12 cellular contexts compared by ENCODE assay signal in genomic region chr20:3679749-3680700, GRCh38. TPM values are rescaled to one million over a fixed set of nuclear protein-coding genes. Genes with fewer than 3 reads are reported as not detected.
DNase-seq lines count a peak whose midpoint lies in the region; ATAC-seq, FAIRE-seq and TF ChIP-seq lines count a peak whose summit lies in the region.
"Had no signal": no experiment of that assay in that cellular context is flagged by ENCODE, and none has a peak within 500 bp of the region (broad histone marks: within the 10 kb centered on the region; RNA-seq: fewer than 3 reads in every experiment).

No MANE protein-coding gene starts in this region.

- CTCF ChIA-PET in A549 (lab: Yijun Ruan, JAX), result interaction anchor here (0.6 to 61.5 kb wide), 7 partner anchors 13 to 405 kb away, joined by 3 to 2233 read pairs (median 4); partner anchors contain the start of genes ADISSP, GFRA4, HSPA12B and SIGLEC1

- H3K4me1 ChIP-seq in A549 (peaks cover 25% of the 10 kb centered on the region; the same call in 2 of the 3 replicates), Peyer's patch (peaks cover 0 to 33% (median 0%) of the 10 kb centered on the region in 4 donors), neuronal stem cell (ENCODE audit: control insufficient read depth in 2 of 2, insufficient read depth in 1 of 2, low read depth in 1 of 2, low read length in 2 of 2) (peaks cover 5 to 16% of the 10 kb centered on the region in 2 donors)

- no peak for TF ChIP-seq EP300 in A549 (IDR thresholded peaks at IDR 0.05)

- H2BK15ac ChIP-seq in neuronal stem cell (ENCODE audit: low read length), result no peak overlapping the region

- H3K18ac ChIP-seq in neuronal stem cell (ENCODE audit: low read length), result no peak overlapping the region

- TF ChIP-seq RAD21 in A549 (conservative IDR thresholded peaks at IDR 0.05 in 1 of 2, IDR thresholded peaks at IDR 0.05 in 1 of 2), result no peak

- TF ChIP-seq POLR2A in A549 (IDR thresholded peaks at IDR 0.05; ENCODE audit: low read length), result no peak
- TF ChIP-seq POLR2A in Peyer's patch (IDR thresholded peaks at IDR 0.05), result no peak

- no peak overlapping the region for H3K23ac ChIP-seq in neuronal stem cell (ENCODE audit: low read depth, low read length, poor library complexity)

- TF ChIP-seq CTCF in A549 (IDR thresholded peaks at IDR 0.05), result no peak
- no peak for TF ChIP-seq CTCF in Peyer's patch (IDR thresholded peaks at IDR 0.05)

- H3K36me3 ChIP-seq in Peyer's patch (no peaks in the 10 kb centered on the region), neuronal stem cell (replicated peaks in 1 of 2; ENCODE audit: control insufficient read depth in 2 of 2, insufficient read depth in 2 of 2, low read length in 2 of 2) (no peaks in the 10 kb centered on the region)

- WGBS in A549 (ENCODE audit: missing lambda C conversion rate), result 76% methylated on average over 18 of the region's 18 CpGs
- no CpG with 5 or more reads among the region's 18 CpGs for WGBS in neuronal stem cell (ENCODE audit: extremely low coverage in 2 of 2, insufficient read length in 2 of 2, insufficient replicate concordance in 1 of 2), 2 donors

- H3K4me2 ChIP-seq in A549 (no peak overlapping the region), neuronal stem cell (ENCODE audit: insufficient read depth, low read length, poor library complexity, severe bottlenecking) (no peak overlapping the region)

- H3K9me3 ChIP-seq in A549 (no peaks in the 10 kb centered on the region), Peyer's patch (no peaks in the 10 kb centered on the region), neuronal stem cell (replicated peaks in 1 of 2; ENCODE audit: control insufficient read depth in 2 of 2, insufficient read depth in 1 of 2, low read depth in 1 of 2, low read length in 2 of 2) (no peaks in the 10 kb centered on the region)

- ATAC-seq in A549 (no peak), GM21528 (IDR thresholded peaks at IDR 0.05; ENCODE audit: low FRiP score, unreplicated experiment) (no peak), HG02870 (IDR thresholded peaks at IDR 0.05; ENCODE audit: unreplicated experiment) (no peak), HG03521 (IDR thresholded peaks at IDR 0.05; ENCODE audit: unreplicated experiment) (no peak)
- ATAC-seq: GM12878 had no signal

- POLR2A ChIA-PET in A549 (lab: Yijun Ruan, JAX), result interaction anchor here (1.0 kb wide), 2 partner anchors 88 to 101 kb away, joined by 3 to 4 read pairs; partner anchors contain the start of genes ADISSP and SPEF1

- peaks cover 3% of the 10 kb centered on the region for H3K79me1 ChIP-seq in neuronal stem cell (ENCODE audit: low read depth, low read length)

- no peak overlapping the region for H2BK5ac ChIP-seq in neuronal stem cell (ENCODE audit: low read length)

- no peak overlapping the region for H3K4ac ChIP-seq in neuronal stem cell (ENCODE audit: low read length)

- H2BK12ac ChIP-seq in neuronal stem cell (ENCODE audit: low read length), result no peak overlapping the region

- DNase-seq in A549 (ENCODE audit: low read depth in 1 of 2, low spot score in 1 of 2) (no peak), Peyer's patch (peak in 1 of 3 donors; percentile 58), fibroblast of peridontal ligament (ENCODE audit: extremely low read depth) (peak; percentile 73), neuronal stem cell (ENCODE audit: low spot score) (no peak), epidermal melanocyte (ENCODE audit: insufficient read length, low spot score) (no peak)
- DNase-seq: AML-193 had no signal

- peak overlapping the region; percentile 66 for H2AK5ac ChIP-seq in neuronal stem cell (ENCODE audit: low read depth, low read length)

- no peak overlapping the region for H2BK120ac ChIP-seq in neuronal stem cell (ENCODE audit: low read depth, low read length)

- H3K27ac ChIP-seq in A549 (peak overlapping the region in 1 of 2 experiments; percentile 31; a peak in 2 of 6 replicates), Peyer's patch (peak overlapping the region; percentile 49 to 84 (median 70)), neuronal stem cell (replicated peaks; ENCODE audit: low read length) (no peak overlapping the region)

- H3K14ac ChIP-seq in neuronal stem cell (ENCODE audit: low read length), result no peak overlapping the region

- H2AFZ ChIP-seq in neuronal stem cell (ENCODE audit: low read length), result no peak overlapping the region

- no peak overlapping the region for H4K91ac ChIP-seq in neuronal stem cell (ENCODE audit: low read depth, low read length, poor library complexity)

- FAIRE-seq in A549 (lab: Jason Lieb, UNC), result no peak
- FAIRE-seq: GM12878 had no signal

- H4K8ac ChIP-seq in neuronal stem cell (ENCODE audit: low read depth, low read length), result no peak overlapping the region

- H3K27me3 ChIP-seq in Peyer's patch, result no peaks in the 10 kb centered on the region
- H3K27me3 ChIP-seq in neuronal stem cell (ENCODE audit: control insufficient read depth in 3 of 3, insufficient read depth in 3 of 3, low read depth in 1 of 3, low read length in 3 of 3), result peaks cover 0 to 82% (median 18%) of the 10 kb centered on the region in 3 experiments

- no peak overlapping the region for H3K4me3 ChIP-seq in A549
- H3K4me3 ChIP-seq in Peyer's patch, result peak overlapping the region in 3 of 4 donors; percentile 26 to 57 (median 49)
- H3K4me3 ChIP-seq in neuronal stem cell (ENCODE audit: low read length in 2 of 2), result no peak overlapping the region
- H3K4me3 ChIP-seq: GM12878 had no signal

- peak overlapping the region; percentile 12 for H3K9ac ChIP-seq in neuronal stem cell (ENCODE audit: low read depth, low read length, poor library complexity)

TF ChIP-seq in A549, 52 proteins besides CTCF, POLR2A, EP300 and RAD21:
- TF ChIP-seq SMC3 (IDR thresholded peaks at IDR 0.05) (no peak), KDM1A (IDR thresholded peaks at IDR 0.05; ENCODE audit: low read depth) (peak; percentile 32; the same call in 1 of the 2 replicates), ZFP36 (IDR thresholded peaks at IDR 0.05; ENCODE audit: borderline replicate concordance, partially characterized antibody) (peak; percentile 88)

RNA-seq across cellular contexts. Expression of gene ADAM33, which starts 1.8 kb away (rescaled TPM):
- 0.05 and 0.08 TPM in 2 replicates for polyA plus RNA-seq in A549 (2011; rRNA removed)
- 0.08 and 0.13 TPM in 2 replicates for polyA plus RNA-seq in A549 (2012; cell fraction: cytosol; rRNA removed)
- polyA plus RNA-seq in A549 (2012; cell fraction: nucleus; rRNA removed), result 0.86 and 0.93 TPM in 2 replicates
- polyA plus RNA-seq in A549 (2017; fragmentation: RNase III; extraction: RNeasy Plus Mini Kit Qiagen cat#74134 plus additional on column Dnase treatment), result 0.07 to 0.22 TPM (median 0.14 TPM) in 3 replicates
- polyA minus RNA-seq in A549 (2011; rRNA and poly(A)+ RNA removed), result not detected in 2 replicates
- 100 to 1,000 TPM in 1 of 4 donors, 10 to 100 TPM in 2, 1 to 10 TPM in 1; 5.6 to 175 (median 23.3) TPM for total RNA-seq in Peyer's patch
- 5.2 TPM for polyA plus RNA-seq in neuronal stem cell (2013, experiment 1 of 2)
- polyA plus RNA-seq in neuronal stem cell (2013, experiment 2 of 2), result 5.3 TPM
- total RNA-seq: glomerular endothelial cell, GM12878 had no signal
- polyA plus RNA-seq: GM12878, IgD-negative memory B cell had no signal

RNA-seq across cellular contexts. Expression of gene GFRA4, which starts 16.8 kb away (rescaled TPM):
- polyA plus RNA-seq in A549 (2011; rRNA removed) (not detected in 2 replicates), A549 (2017; fragmentation: RNase III; extraction: RNeasy Plus Mini Kit Qiagen cat#74134 plus additional on column Dnase treatment) (not detected in 3 replicates)
- polyA plus RNA-seq in A549 (2012; cell fraction: cytosol; rRNA removed), result not detected in 2 replicates
- polyA plus RNA-seq in A549 (2012; cell fraction: nucleus; rRNA removed), result not detected in 2 replicates
- polyA minus RNA-seq in A549 (2011; rRNA and poly(A)+ RNA removed), result not detected in 2 replicates
- not detected for total RNA-seq in Peyer's patch
- not detected for polyA plus RNA-seq in neuronal stem cell (2013, experiment 1 of 2)
- not detected for polyA plus RNA-seq in neuronal stem cell (2013, experiment 2 of 2)
- total RNA-seq: glomerular endothelial cell, GM12878 had no signal
- polyA plus RNA-seq: IgD-negative memory B cell had no signal

RNA-seq across cellular contexts. Expression of gene SIGLEC1, which starts 32.4 kb away (rescaled TPM):
- polyA plus RNA-seq in A549 (2011; rRNA removed) (0.01 TPM in 1 of 2 replicates, not detected in the other), A549 (2017; fragmentation: RNase III; extraction: RNeasy Plus Mini Kit Qiagen cat#74134 plus additional on column Dnase treatment) (not detected in 3 replicates)
- under 0.01 TPM in 1 of 2 replicates, not detected in the other for polyA plus RNA-seq in A549 (2012; cell fraction: cytosol; rRNA removed)
- polyA plus RNA-seq in A549 (2012; cell fraction: nucleus; rRNA removed), result 0.04 and 0.05 TPM in 2 replicates
- polyA minus RNA-seq in A549 (2011; rRNA and poly(A)+ RNA removed), result not detected in 2 replicates
- 10 to 100 TPM in 2 of 4 donors, 1 to 10 TPM in 2; 2.3 to 10.7 (median 7.8) TPM for total RNA-seq in Peyer's patch
- polyA plus RNA-seq in neuronal stem cell (2013, experiment 1 of 2), result 0.01 TPM
- polyA plus RNA-seq in neuronal stem cell (2013, experiment 2 of 2), result 0.01 TPM
- total RNA-seq: glomerular endothelial cell had no signal
- polyA plus RNA-seq: GM12878, IgD-negative memory B cell had no signal

RNA-seq across cellular contexts. Expression of gene HSPA12B, which starts 52.5 kb away (rescaled TPM):
- 0.25 and 0.37 TPM in 2 replicates for polyA plus RNA-seq in A549 (2011; rRNA removed)
- polyA plus RNA-seq in A549 (2012; cell fraction: cytosol; rRNA removed), result 0.62 and 0.78 TPM in 2 replicates
- polyA plus RNA-seq in A549 (2012; cell fraction: nucleus; rRNA removed), result 1.0 and 1.4 TPM in 2 replicates
- 1.1 to 1.6 TPM (median 1.2 TPM) in 3 replicates for polyA plus RNA-seq in A549 (2017; fragmentation: RNase III; extraction: RNeasy Plus Mini Kit Qiagen cat#74134 plus additional on column Dnase treatment)
- polyA minus RNA-seq in A549 (2011; rRNA and poly(A)+ RNA removed), result 0.49 and 0.50 TPM in 2 replicates
- total RNA-seq in Peyer's patch, result 1 to 10 TPM; 1.2 to 4.3 (median 2.3) TPM
- 0.39 TPM for polyA plus RNA-seq in neuronal stem cell (2013, experiment 1 of 2)
- polyA plus RNA-seq in neuronal stem cell (2013, experiment 2 of 2), result 0.47 TPM
- total RNA-seq: GM12878 had no signal
- polyA plus RNA-seq: IgD-negative memory B cell had no signal

Comparison
In these comparisons a context has a peak if more than half of its experiments do, and no peak if none do; other contexts are left out.
1. H3K4me3 ChIP-seq: peak in Peyer's patch (3 of 4); none in A549 (single experiment) and neuronal stem cell (0 of 2).